Comparison of ENCODE assay signal across 26 cellular contexts in the genomic region with DNA sequence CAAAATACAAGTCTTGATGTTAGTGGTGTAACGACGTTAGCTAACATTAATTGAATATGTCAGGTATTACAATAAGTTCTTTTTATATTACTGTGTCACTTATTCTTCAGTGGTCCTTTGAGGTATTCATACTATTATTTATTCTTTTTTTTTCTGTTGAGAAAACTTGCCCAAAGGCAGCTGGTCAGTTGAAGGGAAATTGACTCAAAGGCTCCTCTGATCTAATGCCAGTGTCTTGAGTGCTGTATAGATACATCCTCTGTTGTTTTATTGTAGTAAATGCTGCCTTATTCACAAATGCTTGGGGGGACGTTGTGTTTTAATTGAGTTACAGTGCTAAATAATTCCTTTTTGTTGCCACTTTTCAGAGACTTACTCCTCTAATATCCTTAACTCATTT. TPM values are rescaled to one million over a fixed set of nuclear protein-coding genes. Genes with fewer than 3 reads are reported as not detected.
"Had no signal": no experiment of that assay in that cellular context is flagged by ENCODE, and none has a peak within 500 bp of the region (broad histone marks: within the 10 kb centered on the region; RNA-seq: fewer than 3 reads in every experiment).

No MANE protein-coding gene starts in this region.

- DNase-seq: colonic mucosa; cortex of kidney; effector CD8-positive, alpha-beta T cell; effector memory CD8-positive, alpha-beta T cell; endodermal cell; erythroblast; esophagus squamous epithelium; foreskin fibroblast; gastrocnemius medialis; glutamatergic neuron; head of caudate nucleus; heart right ventricle; hippocampal formation; left cardiac atrium; left lung; left ventricle myocardium superior; lower lobe of right lung; mesenchymal stem cell; mucosa of descending colon; naive B cell had no signal

- H3K4me1 ChIP-seq: colonic mucosa, esophagus squamous epithelium, heart right ventricle, left lung, lower lobe of right lung had no signal

- H3K27ac Mint-ChIP-seq: dendritic cell treated with granulocyte-macrophage colony-stimulating factor and Interleukin-4, amounts not matched to agents 40 ng/mL and 50 ng/mL, for 4 days; effector memory CD8-positive, alpha-beta T cell; endodermal cell; mesothelial cell of epicardium had no signal

- H3K36me3 ChIP-seq: colonic mucosa had no signal

- ATAC-seq: effector memory CD8-positive, alpha-beta T cell; esophagus mucosa; gastrocnemius medialis; heart right ventricle; left cardiac atrium; left lung; left ventricle myocardium superior; lower lobe of right lung; mucosa of descending colon had no signal

- H3K9me3 ChIP-seq: colonic mucosa, esophagus squamous epithelium, gastrocnemius medialis, heart right ventricle, left lung, lower lobe of right lung, mucosa of descending colon had no signal

- H3K9me3 Mint-ChIP-seq: dendritic cell treated with granulocyte-macrophage colony-stimulating factor and Interleukin-4, amounts not matched to agents 40 ng/mL and 50 ng/mL, for 4 days; effector memory CD8-positive, alpha-beta T cell; mesothelial cell of epicardium; naive B cell had no signal

- H3K27me3 Mint-ChIP-seq: dendritic cell treated with granulocyte-macrophage colony-stimulating factor and Interleukin-4, amounts not matched to agents 40 ng/mL and 50 ng/mL, for 4 days; effector memory CD8-positive, alpha-beta T cell; naive B cell had no signal

- H3K4me1 Mint-ChIP-seq: endodermal cell, mesothelial cell of epicardium, naive B cell had no signal

- H3K4me3 ChIP-seq: colonic mucosa, esophagus squamous epithelium, gastrocnemius medialis, heart right ventricle, left lung, lower lobe of right lung, mucosa of descending colon had no signal

- H3K27ac ChIP-seq: colonic mucosa, epithelial cell of prostate, esophagus squamous epithelium, gastrocnemius medialis, heart right ventricle, left lung, lower lobe of right lung had no signal

- H3K4me3 Mint-ChIP-seq: dendritic cell treated with granulocyte-macrophage colony-stimulating factor and Interleukin-4, amounts not matched to agents 40 ng/mL and 50 ng/mL, for 4 days; effector memory CD8-positive, alpha-beta T cell; endodermal cell; mesothelial cell of epicardium; naive B cell had no signal

RNA-seq across cellular contexts. Expression of a gene that starts 23.1 kb away (rescaled TPM):
- total RNA-seq: gastrocnemius medialis, lower leg skin, myocyte had no signal
